7 cellular contexts compared by ENCODE assay signal in genomic region chr14:30005114-30005698, GRCh38.
DNase-seq lines count a peak whose midpoint lies in the region; ATAC-seq and TF ChIP-seq lines count a peak whose summit lies in the region.

No MANE protein-coding gene starts in this region.

- peak; percentile 91 for TF ChIP-seq RAD21 in IMR-90 (IDR thresholded peaks at IDR 0.05; ENCODE audit: low read length)

- ATAC-seq in GM18520 (IDR thresholded peaks at IDR 0.05; ENCODE audit: unreplicated experiment) (peak; percentile 84), IMR-90 (ENCODE audit: low read depth) (peak; percentile 98), HG03025 (IDR thresholded peaks at IDR 0.05; ENCODE audit: low FRiP score, unreplicated experiment) (no peak)

- no peak overlapping the region for H2BK20ac ChIP-seq in IMR-90 (ENCODE audit: low read depth, low read length)

- H3K23ac ChIP-seq in IMR-90 (ENCODE audit: low read depth, low read length): no peak overlapping the region

- H3K4me1 Mint-ChIP-seq in endothelial cell (ENCODE audit: unreplicated experiment): no peaks in the 10 kb centered on the region

- in situ Hi-C loops in IMR-90 (cut with MboI; ENCODE audit: low sequenced_read_pairs): loop anchor here (5.0 to 25.0 kb wide), 2 partner anchors 212 to 1243 kb away; partner anchors contain the start of gene FOXG1

- H3K14ac ChIP-seq in IMR-90 (replicated peaks; ENCODE audit: low read depth, low read length): no peak overlapping the region

- H2BK5ac ChIP-seq in IMR-90 (ENCODE audit: low read depth, low read length, poor library complexity, severe bottlenecking): no peak overlapping the region

- TF ChIP-seq CTCF in IMR-90 (conservative IDR thresholded peaks at IDR 0.05; ENCODE audit: low read depth, low read length) (peak; percentile 87), endothelial cell (IDR thresholded peaks at IDR 0.05; ENCODE audit: unreplicated experiment) (peak; percentile 42)

- no peaks in the 10 kb centered on the region for H3K9me1 ChIP-seq in IMR-90 (ENCODE audit: insufficient read depth, low read length)

- no peak overlapping the region for H3K56ac ChIP-seq in IMR-90 (ENCODE audit: extremely low read depth, insufficient read depth, low read length)

- peak overlapping the region; percentile 32; the same call in 1 of the 2 replicates for H4K5ac ChIP-seq in IMR-90 (ENCODE audit: low read depth, low read length)

- H3K4me3 Mint-ChIP-seq in endothelial cell (ENCODE audit: unreplicated experiment): no peak overlapping the region

- no peak overlapping the region; the same call in 1 of the 2 replicates for H3K18ac ChIP-seq in IMR-90 (ENCODE audit: low read depth, low read length)

- H4K20me1 ChIP-seq in IMR-90 (ENCODE audit: insufficient read depth, low read length): no peaks in the 10 kb centered on the region

- intact Hi-C loops in IMR-90 (cut with micrococcal nuclease): loop anchor here (1.0 to 10.0 kb wide), 7 partner anchors 78 to 1248 kb away; partner anchors contain the start of gene PRKD1

- H3K36me3 ChIP-seq in IMR-90 (ENCODE audit: control insufficient read depth, insufficient read depth, low read length): no peaks in the 10 kb centered on the region

- H4K91ac ChIP-seq in IMR-90 (ENCODE audit: insufficient read depth, low read depth, low read length): no peak overlapping the region

- H3K36me3 Mint-ChIP-seq in endothelial cell (ENCODE audit: low read depth, unreplicated experiment): no peaks in the 10 kb centered on the region

- no peak overlapping the region for H2AFZ ChIP-seq in IMR-90 (replicated peaks; ENCODE audit: low read length, poor library complexity)

- no CpG with 5 or more reads among the region's 6 CpGs for WGBS in IMR-90 (ENCODE audit: extremely low coverage in 2 of 2, insufficient read length in 1 of 2), 2 experiments

- no peak overlapping the region for H2BK120ac ChIP-seq in IMR-90 (ENCODE audit: low read depth, low read length)

- H3K4ac ChIP-seq in IMR-90 (ENCODE audit: low read depth, low read length): no peak overlapping the region

- DNase-seq in IMR-90: peak; percentile 89
- DNase-seq in OCI-M1 (lab: John Stamatoyannopoulos, UW): peak; percentile 60
- peak; percentile 9 for DNase-seq in endothelial cell (ENCODE audit: low spot score)
- DNase-seq in middle frontal gyrus (ENCODE audit: extremely low spot score, low spot score): peak; percentile 68
- DNase-seq in activated T-cell treated with anti-CD3 and anti-CD28 coated beads, Interleukin-2, amount 50 U/mL, for 1 hour: no peak

- no peak overlapping the region for H2AK5ac ChIP-seq in IMR-90 (ENCODE audit: low read depth, low read length)

- no peaks in the 10 kb centered on the region for H3K27me3 ChIP-seq in IMR-90 (ENCODE audit: control insufficient read depth, insufficient read depth, low read length)

- no peak overlapping the region for H3K4me3 ChIP-seq in IMR-90 (ENCODE audit: insufficient read depth, low read depth, low read length)

- H4K8ac ChIP-seq in IMR-90 (ENCODE audit: low read depth in 2 of 2, low read length in 2 of 2): no peak overlapping the region

- H3K27ac ChIP-seq in IMR-90 (ENCODE audit: insufficient read depth, low read length): no peak overlapping the region

- H3K27me3 Mint-ChIP-seq in endothelial cell (ENCODE audit: unreplicated experiment): no peaks in the 10 kb centered on the region

- BruUV-seq in IMR-90 (replicated peaks; lab: Mats Ljungman, UMichigan): no TSS peak

- no peaks in the 10 kb centered on the region for H3K4me1 ChIP-seq in IMR-90 (ENCODE audit: control insufficient read depth, insufficient read depth, low read length)

- no peak for TF ChIP-seq POLR2A in IMR-90 (IDR thresholded peaks at IDR 0.05; ENCODE audit: low read depth, low read length)

- H3K4me2 ChIP-seq in IMR-90 (ENCODE audit: low read depth, low read length): 0 out of 2 replicates have a peak overlapping the region, but pooled peaks have one; percentile 1

- H3K9me3 ChIP-seq in IMR-90 (ENCODE audit: control insufficient read depth, insufficient read depth, low read length): no peaks in the 10 kb centered on the region

- dilution Hi-C loops in IMR-90 (cut with HindIII; ENCODE audit: low sequenced_read_pairs, unreplicated experiment): no loop called here

- no peaks in the 10 kb centered on the region for H3K79me1 ChIP-seq in IMR-90 (ENCODE audit: low read depth in 1 of 2, low read length in 2 of 2)

- H3K9ac ChIP-seq in IMR-90 (ENCODE audit: low read depth, low read length): no peak overlapping the region

- no peaks in the 10 kb centered on the region for H3K9me3 Mint-ChIP-seq in endothelial cell (ENCODE audit: unreplicated experiment)

- POLR2A ChIA-PET in IMR-90 (lab: Charles Lee; ENCODE audit: unreplicated experiment): no interaction called here

- CTCF ChIA-PET in IMR-90 (lab: Yijun Ruan, JAX): interaction anchor here (0.6 to 2.4 kb wide), 2 partner anchors 119 to 209 kb away, joined by 5 to 15 read pairs; no protein-coding TSS in a partner anchor

- H2BK15ac ChIP-seq in IMR-90 (ENCODE audit: low read depth, low read length): no peak overlapping the region

- H2AK9ac ChIP-seq in IMR-90 (replicated peaks; ENCODE audit: low read depth, low read length, poor library complexity): no peak overlapping the region

- H3K27ac Mint-ChIP-seq in endothelial cell (ENCODE audit: unreplicated experiment): no peak overlapping the region

TF ChIP-seq in IMR-90, 13 proteins besides CTCF, POLR2A, EP300 and RAD21:
- no peak for TF ChIP-seq USF2 (IDR thresholded peaks at IDR 0.05; ENCODE audit: low read depth, low read length)
- TF ChIP-seq SMC3 (IDR thresholded peaks at IDR 0.05; ENCODE audit: low read depth, low read length): peak; percentile 85
- TF ChIP-seq CEBPB (IDR thresholded peaks at IDR 0.05; ENCODE audit: low read depth, low read length): peak; percentile 18; the same call in 1 of the 2 replicates
